Comparison of ENCODE assay signal across 30 cellular contexts in the genomic region with DNA sequence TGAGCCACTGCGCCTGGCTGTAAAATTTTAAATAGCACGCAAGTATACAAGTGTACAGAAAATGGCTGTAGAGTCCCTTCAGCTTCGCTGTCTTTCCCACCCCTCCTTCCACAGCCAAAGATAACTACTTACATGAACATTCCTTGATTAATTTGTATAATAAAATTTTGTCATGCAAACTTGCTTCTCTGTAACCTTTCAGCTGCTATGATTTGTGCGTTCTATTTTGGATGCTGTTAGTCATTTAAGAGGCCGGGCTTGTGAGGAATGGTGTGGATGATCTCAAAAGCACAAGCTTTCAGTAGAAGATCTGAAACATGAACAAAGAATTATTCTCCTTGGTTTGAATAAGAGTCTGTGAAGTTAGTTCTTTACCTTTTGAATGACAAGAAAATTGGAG.
A peak's percentile ranks its signal among the peaks of the same experiment; 100 is the strongest.
DNase-seq lines count a peak whose midpoint lies in the region; ATAC-seq and TF ChIP-seq lines count a peak whose summit lies in the region.
"Had no signal": no experiment of that assay in that cellular context is flagged by ENCODE, and none has a peak within 500 bp of the region (broad histone marks: within the 10 kb centered on the region; RNA-seq: fewer than 3 reads in every experiment).

No MANE protein-coding gene starts in this region.

- TF ChIP-seq RAD21 in SK-N-SH (IDR thresholded peaks at IDR 0.05; ENCODE audit: low read length) = no peak

- DNase-seq in SK-N-SH (no peak), brain microvascular endothelial cell (peak; percentile 56), T-helper 1 cell (no peak), NCI-H510A (lab: John Stamatoyannopoulos, UW) (no peak)
- DNase-seq: activated CD4-positive, CD25-positive, alpha-beta regulatory T cell treated with anti-CD3 and anti-CD28 coated beads, Interleukin-2, amount 50 U/mL, for 72 hours; activated naive CD4-positive, alpha-beta T cell treated with anti-CD3 and anti-CD28 coated beads for 36 hours; activated T-cell treated with anti-CD3 and anti-CD28 coated beads, Interleukin-2, amount 50 U/mL, for 24 hours; amygdala; C1 segment of cervical spinal cord; Calu3; dorsolateral prefrontal cortex; H9; mammary epithelial cell; naive B cell; NCI-H1048; NCI-H187 treated with DMSO at 0.1 percent for 48 hours; NCI-H2227 treated with DMSO at 0.1 percent for 48 hours; NCI-H774; occipital lobe; Right ventricle myocardium superior; stimulated activated CD4-positive, alpha-beta T cell treated with anti-CD3 and anti-CD28 coated beads, Interleukin-12 subunit alpha, Interleukin-12 subunit beta, amount 100 ng/mL, for 4 hours; stimulated activated CD4-positive, alpha-beta T cell treated with anti-CD3 and anti-CD28 coated beads, Interleukin-4, amount 100 ng/mL, for 4 hours had no signal

- no peaks in the 10 kb centered on the region for H3K79me2 ChIP-seq in SK-N-SH (ENCODE audit: insufficient read depth)

- TF ChIP-seq EP300 in SK-N-SH (IDR thresholded peaks at IDR 0.05; ENCODE audit: borderline replicate concordance in 1 of 2, low read depth in 1 of 2, low read length in 1 of 2) = no peak

- WGBS in SK-N-SH (ENCODE audit: low lambda C conversion rate) = 88% methylated on average over 5 of the region's 5 CpGs

- no peak overlapping the region for H3K4me3 ChIP-seq in SK-N-SH (ENCODE audit: low read depth in 2 of 2, low read length in 1 of 2)
- H3K4me3 ChIP-seq in brain microvascular endothelial cell (ENCODE audit: low read depth, low read length) = no peak overlapping the region
- no peak overlapping the region for H3K4me3 ChIP-seq in muscle layer of colon (ENCODE audit: low read depth in 1 of 2, low read length in 2 of 2)
- H3K4me3 ChIP-seq: dorsolateral prefrontal cortex, gastroesophageal sphincter, tibial nerve had no signal

- no peak overlapping the region for H3K4me2 ChIP-seq in SK-N-SH
- H3K4me2 ChIP-seq: KMS-11 had no signal

- H3K27me3 ChIP-seq in SK-N-SH (ENCODE audit: insufficient read depth) (no peaks in the 10 kb centered on the region), brain microvascular endothelial cell (replicated peaks) (no peaks in the 10 kb centered on the region), muscle layer of colon (ENCODE audit: control insufficient read depth in 1 of 2, insufficient read depth in 2 of 2, low read length in 2 of 2) (no peaks in the 10 kb centered on the region)
- H3K27me3 ChIP-seq: gastroesophageal sphincter, tibial nerve had no signal

- peaks cover 9% of the 10 kb centered on the region for H3F3A ChIP-seq in SK-N-SH (replicated peaks; ENCODE audit: insufficient read depth)

- no peaks in the 10 kb centered on the region for H4K20me1 ChIP-seq in SK-N-SH (ENCODE audit: insufficient read depth)

- H3K9me2 ChIP-seq in SK-N-SH = no peaks in the 10 kb centered on the region

- POLR2A ChIA-PET in SK-N-SH (lab: Yijun Ruan, JAX) = no interaction called here

- in situ Hi-C loops in brain microvascular endothelial cell (cut with HindIII; ENCODE audit: low pct_ligation_motif_present, low sequenced_read_pairs) = no loop called here

- H3K36me3 ChIP-seq in SK-N-SH (replicated peaks in 1 of 2; ENCODE audit: control insufficient read depth in 1 of 2, insufficient read depth in 2 of 2, low read length in 1 of 2) (no peaks in the 10 kb centered on the region), brain microvascular endothelial cell (replicated peaks) (no peaks in the 10 kb centered on the region), muscle layer of colon (ENCODE audit: insufficient read depth, low read length) (no peaks in the 10 kb centered on the region)
- H3K36me3 ChIP-seq: gastroesophageal sphincter, tibial nerve had no signal

- H3K27ac ChIP-seq in SK-N-SH (ENCODE audit: low read depth in 2 of 2, low read length in 1 of 2) (peak overlapping the region in 1 of 2 experiments; percentile 10; a peak in 1 of 4 replicates), brain microvascular endothelial cell (no peak overlapping the region), muscle layer of colon (ENCODE audit: low read depth, low read length) (peak overlapping the region; percentile 32)
- H3K27ac ChIP-seq: 22Rv1, dorsolateral prefrontal cortex, KMS-11 had no signal

- CTCF ChIA-PET in SK-N-SH (lab: Yijun Ruan, JAX) = no interaction called here

- no peak overlapping the region for H3K9ac ChIP-seq in SK-N-SH
- no peak overlapping the region for H3K9ac ChIP-seq in muscle layer of colon (ENCODE audit: low read length)
- H3K9ac ChIP-seq: KMS-11 had no signal

- TF ChIP-seq CTCF in SK-N-SH (IDR thresholded peaks at IDR 0.05) (no peak), brain microvascular endothelial cell (IDR thresholded peaks at IDR 0.05; ENCODE audit: low read depth, low read length, missing control alignments) (no peak)

- peak; percentile 27; the same call in 1 of the 3 replicates for ATAC-seq in SK-N-SH treated with all-trans-retinoic acid at 6 μM for 48 hours
- ATAC-seq in HG03175 (IDR thresholded peaks at IDR 0.05; ENCODE audit: unreplicated experiment) = no peak
- ATAC-seq in GM21528 (IDR thresholded peaks at IDR 0.05; ENCODE audit: low FRiP score, unreplicated experiment) = no peak
- ATAC-seq: gastroesophageal sphincter had no signal

- 0 out of 4 replicates have a peak, but pooled peaks cover 0 to 6% of the 10 kb centered on the region in 2 experiments for H3K4me1 ChIP-seq in SK-N-SH (ENCODE audit: control insufficient read depth in 1 of 2, insufficient read depth in 2 of 2, low read depth in 1 of 2, low read length in 1 of 2)
- peaks cover 4% of the 10 kb centered on the region for H3K4me1 ChIP-seq in muscle layer of colon (ENCODE audit: insufficient read depth, low read length)
- H3K4me1 ChIP-seq: gastroesophageal sphincter, tibial nerve had no signal

- no peak overlapping the region for H2AFZ ChIP-seq in SK-N-SH (ENCODE audit: low read depth)

- H3K9me3 ChIP-seq in SK-N-SH (no peaks in the 10 kb centered on the region), muscle layer of colon (ENCODE audit: low read length) (no peaks in the 10 kb centered on the region)
- H3K9me3 ChIP-seq: gastroesophageal sphincter, tibial nerve had no signal

TF ChIP-seq in SK-N-SH treated with all-trans-retinoic acid at 6 μM for 48 hours, 23 proteins besides CTCF, POLR2A, EP300 and RAD21:
- peak; percentile 41; the same call in 1 of the 2 replicates for TF ChIP-seq ZC3H10 (CRISPR knock-in tag; IDR thresholded peaks at IDR 0.05)
- TF ChIP-seq TCF4 (CRISPR knock-in tag; IDR thresholded peaks at IDR 0.05; ENCODE audit: borderline replicate concordance) = no peak
- 0 out of 2 replicates have a peak, but pooled peaks have one; percentile 7 for TF ChIP-seq ISL1 (CRISPR knock-in tag; IDR thresholded peaks at IDR 0.05)
TF ChIP-seq in SK-N-SH treated with all-trans-retinoic acid at 6 μM for 48 hours: peak in this region for 2.

TF ChIP-seq in SK-N-SH, 30 proteins besides CTCF, POLR2A, EP300 and RAD21:
- TF ChIP-seq FOXJ3 (CRISPR knock-in tag; IDR thresholded peaks at IDR 0.05) = no peak
- TF ChIP-seq EZH2phosphoT487 (IDR thresholded peaks at IDR 0.05; ENCODE audit: borderline replicate concordance, low read depth) = no peak
- TF ChIP-seq NRF1 (IDR thresholded peaks at IDR 0.05; ENCODE audit: low read depth, low read length) = no peak
- no peak for TF ChIP-seq MEF2A (IDR thresholded peaks at IDR 0.05; ENCODE audit: borderline replicate concordance, low read depth)
- TF ChIP-seq ELF1 (IDR thresholded peaks at IDR 0.05) = no peak
- no peak for TF ChIP-seq GATA2 (CRISPR knock-in tag; IDR thresholded peaks at IDR 0.05)
- TF ChIP-seq NFIC (IDR thresholded peaks at IDR 0.05; ENCODE audit: borderline replicate concordance) = no peak
- TF ChIP-seq TEAD4 (IDR thresholded peaks at IDR 0.05; ENCODE audit: borderline replicate concordance, insufficient read depth) = no peak
- no peak for TF ChIP-seq JUND (IDR thresholded peaks at IDR 0.05)
- TF ChIP-seq, protein P1, sequence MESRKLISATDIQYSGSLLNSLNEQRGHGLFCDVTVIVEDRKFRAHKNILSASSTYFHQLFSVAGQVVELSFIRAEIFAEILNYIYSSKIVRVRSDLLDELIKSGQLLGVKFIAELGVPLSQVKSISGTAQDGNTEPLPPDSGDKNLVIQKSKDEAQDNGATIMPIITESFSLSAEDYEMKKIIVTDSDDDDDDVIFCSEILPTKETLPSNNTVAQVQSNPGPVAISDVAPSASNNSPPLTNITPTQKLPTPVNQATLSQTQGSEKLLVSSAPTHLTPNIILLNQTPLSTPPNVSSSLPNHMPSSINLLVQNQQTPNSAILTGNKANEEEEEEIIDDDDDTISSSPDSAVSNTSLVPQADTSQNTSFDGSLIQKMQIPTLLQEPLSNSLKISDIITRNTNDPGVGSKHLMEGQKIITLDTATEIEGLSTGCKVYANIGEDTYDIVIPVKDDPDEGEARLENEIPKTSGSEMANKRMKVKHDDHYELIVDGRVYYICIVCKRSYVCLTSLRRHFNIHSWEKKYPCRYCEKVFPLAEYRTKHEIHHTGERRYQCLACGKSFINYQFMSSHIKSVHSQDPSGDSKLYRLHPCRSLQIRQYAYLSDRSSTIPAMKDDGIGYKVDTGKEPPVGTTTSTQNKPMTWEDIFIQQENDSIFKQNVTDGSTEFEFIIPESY (IDR thresholded peaks at IDR 0.05; ENCODE audit: borderline replicate concordance, low read depth) = no peak
TF ChIP-seq in SK-N-SH: peak in this region for 0.
